9 cellular contexts compared by ENCODE assay signal in genomic region chrX:70476934-70477733, GRCh38. TPM values are rescaled to one million over a fixed set of nuclear protein-coding genes. Genes with fewer than 3 reads are reported as not detected.
A peak's percentile ranks its signal among the peaks of the same experiment; 100 is the strongest.
DNase-seq lines count a peak whose midpoint lies in the region; ATAC-seq lines count a peak whose summit lies in the region.
"Had no signal": no experiment of that assay in that cellular context is flagged by ENCODE, and none has a peak within 500 bp of the region (broad histone marks: within the 10 kb centered on the region; RNA-seq: fewer than 3 reads in every experiment).

No MANE protein-coding gene starts in this region.

- peak overlapping the region; percentile 0 for H3K9ac ChIP-seq in skeletal muscle satellite cell (ENCODE audit: low read depth, low read length)

- peak; percentile 48 for DNase-seq in HPDE6-E6E7 (ENCODE audit: extremely low spot score)
- DNase-seq in SJCRH30, result peak; percentile 86 to 92
- peak; percentile 81 for DNase-seq in glomerular visceral epithelial cell (ENCODE audit: extremely low spot score)
- no peak for DNase-seq in NCI-H1694 treated with DMSO at 0.1 percent for 48 hours (lab: John Stamatoyannopoulos, UW)
- no peak for DNase-seq in activated T-cell treated with anti-CD3 and anti-CD28 coated beads, Interleukin-2, amount 50 U/mL, for 24 hours
- DNase-seq in activated CD4-positive, alpha-beta memory T cell treated with anti-CD3 and anti-CD28 coated beads for 36 hours, result no peak

- peak overlapping the region; percentile 46 for H3K4me2 ChIP-seq in skeletal muscle satellite cell (ENCODE audit: low read length)

- ATAC-seq in HG03378 (IDR thresholded peaks at IDR 0.05; ENCODE audit: unreplicated experiment), result no peak

- H3K36me3 ChIP-seq in SJCRH30, result peaks cover 7% of the 10 kb centered on the region; the same call in 1 of the 2 replicates
- no peaks in the 10 kb centered on the region for H3K36me3 ChIP-seq in skeletal muscle satellite cell (ENCODE audit: insufficient read depth, low read length)

- no peaks in the 10 kb centered on the region for H3K9me3 Mint-ChIP-seq in activated T-cell treated with anti-CD3 and anti-CD28 coated beads, Interleukin-2, amount 50 U/mL, for 24 hours
- no peaks in the 10 kb centered on the region for H3K9me3 Mint-ChIP-seq in activated CD4-positive, alpha-beta memory T cell treated with anti-CD3 and anti-CD28 coated beads for 36 hours
- H3K9me3 Mint-ChIP-seq: dendritic cell treated with granulocyte-macrophage colony-stimulating factor and Interleukin-4, amounts not matched to agents 40 ng/mL and 50 ng/mL, for 4 days had no signal

- no peaks in the 10 kb centered on the region for H3K27me3 ChIP-seq in SJCRH30
- no peaks in the 10 kb centered on the region for H3K27me3 ChIP-seq in skeletal muscle satellite cell (ENCODE audit: control insufficient read depth, insufficient read depth, low read length)

- peaks cover 5% of the 10 kb centered on the region for H3K4me1 Mint-ChIP-seq in activated T-cell treated with anti-CD3 and anti-CD28 coated beads, Interleukin-2, amount 50 U/mL, for 24 hours (ENCODE audit: low read depth)
- peaks cover 16% of the 10 kb centered on the region for H3K4me1 Mint-ChIP-seq in activated CD4-positive, alpha-beta memory T cell treated with anti-CD3 and anti-CD28 coated beads for 36 hours (ENCODE audit: low read depth)

- CTCF ChIA-PET in activated CD4-positive, alpha-beta memory T cell treated with anti-CD3 and anti-CD28 coated beads for 36 hours (lab: Charles Lee), result no interaction called here

- H3K9me3 ChIP-seq in SJCRH30 (replicated peaks), result no peaks in the 10 kb centered on the region
- H3K9me3 ChIP-seq in skeletal muscle satellite cell (replicated peaks; ENCODE audit: low read length), result no peaks in the 10 kb centered on the region

- H3K4me1 ChIP-seq in SJCRH30 (peaks cover 44% of the 10 kb centered on the region), skeletal muscle satellite cell (ENCODE audit: control insufficient read depth, insufficient read depth, low read length) (peaks cover 39% of the 10 kb centered on the region)

- H3K27ac Mint-ChIP-seq in activated T-cell treated with anti-CD3 and anti-CD28 coated beads, Interleukin-2, amount 50 U/mL, for 24 hours, result no peak overlapping the region
- H3K27ac Mint-ChIP-seq in activated CD4-positive, alpha-beta memory T cell treated with anti-CD3 and anti-CD28 coated beads for 36 hours, result no peak overlapping the region
- H3K27ac Mint-ChIP-seq: dendritic cell treated with granulocyte-macrophage colony-stimulating factor and Interleukin-4, amounts not matched to agents 40 ng/mL and 50 ng/mL, for 4 days had no signal

- H3K27me3 Mint-ChIP-seq in activated T-cell treated with anti-CD3 and anti-CD28 coated beads, Interleukin-2, amount 50 U/mL, for 24 hours, result peaks cover 51% of the 10 kb centered on the region
- H3K27me3 Mint-ChIP-seq in activated CD4-positive, alpha-beta memory T cell treated with anti-CD3 and anti-CD28 coated beads for 36 hours, result no peaks in the 10 kb centered on the region

- peaks cover 5% of the 10 kb centered on the region for H3K36me3 Mint-ChIP-seq in activated T-cell treated with anti-CD3 and anti-CD28 coated beads, Interleukin-2, amount 50 U/mL, for 24 hours (ENCODE audit: low read depth)
- peaks cover 3% of the 10 kb centered on the region for H3K36me3 Mint-ChIP-seq in activated CD4-positive, alpha-beta memory T cell treated with anti-CD3 and anti-CD28 coated beads for 36 hours

- intact Hi-C loops in activated CD4-positive, alpha-beta memory T cell treated with anti-CD3 and anti-CD28 coated beads for 36 hours (cut with micrococcal nuclease), result no loop called here

- H3K4me3 ChIP-seq in SJCRH30, result peak overlapping the region; percentile 28
- peak overlapping the region; percentile 7 for H3K4me3 ChIP-seq in skeletal muscle satellite cell (ENCODE audit: low read length)

- POLR2A ChIA-PET in activated CD4-positive, alpha-beta memory T cell treated with anti-CD3 and anti-CD28 coated beads for 36 hours (lab: Charles Lee), result no interaction called here

- H3K4me3 Mint-ChIP-seq in activated T-cell treated with anti-CD3 and anti-CD28 coated beads, Interleukin-2, amount 50 U/mL, for 24 hours, result no peak overlapping the region
- no peak overlapping the region for H3K4me3 Mint-ChIP-seq in activated CD4-positive, alpha-beta memory T cell treated with anti-CD3 and anti-CD28 coated beads for 36 hours
- H3K4me3 Mint-ChIP-seq: dendritic cell treated with granulocyte-macrophage colony-stimulating factor and Interleukin-4, amounts not matched to agents 40 ng/mL and 50 ng/mL, for 4 days had no signal

- H3K27ac ChIP-seq in SJCRH30, result peak overlapping the region; percentile 79

RNA-seq across cellular contexts. Expression of gene DLG3, which starts 32.5 kb away (rescaled TPM):
- 50.1 and 67.5 TPM in 2 replicates for total RNA-seq in SJCRH30 (2014; rRNA removed; shearing (Covaris generic))
- 1.0 and 1.3 TPM in 2 replicates for total RNA-seq in skeletal muscle satellite cell (2012; rRNA removed)
- 10 to 100 TPM; 25.4 to 25.5 TPM for total RNA-seq in activated CD4-positive, alpha-beta memory T cell treated with anti-CD3 and anti-CD28 coated beads for 36 hours

RNA-seq across cellular contexts. Expression of gene GDPD2, which starts 54.0 kb away (rescaled TPM):
- 0.08 TPM in 1 of 2 replicates, not detected in the other for total RNA-seq in SJCRH30 (2014; rRNA removed; shearing (Covaris generic))
- total RNA-seq in skeletal muscle satellite cell (2012; rRNA removed), result 0.22 TPM in 1 of 2 replicates, not detected in the other
- not detected for total RNA-seq in activated CD4-positive, alpha-beta memory T cell treated with anti-CD3 and anti-CD28 coated beads for 36 hours

Comparison
In these comparisons a context has a peak if more than half of its experiments do, and no peak if none do; other contexts are left out.
1. DNase-seq: peak in HPDE6-E6E7 (single experiment), SJCRH30 (2 of 2) and glomerular visceral epithelial cell (single experiment); none in NCI-H1694 treated with DMSO at 0.1 percent for 48 hours (single experiment), activated T-cell treated with anti-CD3 and anti-CD28 coated beads, Interleukin-2, amount 50 U/mL, for 24 hours (single experiment) and activated CD4-positive, alpha-beta memory T cell treated with anti-CD3 and anti-CD28 coated beads for 36 hours (single experiment).